ENCODE assay signal across 1 cellular context in genomic region chr10:71269301-71270288, GRCh38.
TF ChIP-seq lines count a peak whose summit lies in the region.

No MANE protein-coding gene starts in this region.

TF ChIP-seq in SK-N-SH treated with all-trans-retinoic acid at 6 μM for 48 hours, 23 proteins besides CTCF, POLR2A, EP300 and RAD21 (continued from another document):
- no peak for TF ChIP-seq TSHZ2 (CRISPR knock-in tag; IDR thresholded peaks at IDR 0.05)
